Comparison of ENCODE assay signal across 1 cellular context in genomic region chr1:156600733-156601121, GRCh38.
A peak's percentile ranks its signal among the peaks of the same experiment; 100 is the strongest.
TF ChIP-seq lines count a peak whose summit lies in the region.

No MANE protein-coding gene starts in this region.

TF ChIP-seq in HepG2, 621 proteins besides CTCF, POLR2A, EP300 and RAD21:
- no peak for TF ChIP-seq KDM2A (CRISPR knock-in tag; IDR thresholded peaks at IDR 0.05; ENCODE audit: borderline replicate concordance, low read depth)
- TF ChIP-seq ZBTB8A (CRISPR knock-in tag; IDR thresholded peaks at IDR 0.05; ENCODE audit: borderline replicate concordance, low read depth) = peak; percentile 45; the same call in 1 of the 2 replicates
- peak; percentile 15; the same call in 1 of the 2 replicates for TF ChIP-seq ZNF343 (CRISPR knock-in tag; IDR thresholded peaks at IDR 0.05)
- TF ChIP-seq NR2C2 (CRISPR knock-in tag; IDR thresholded peaks at IDR 0.05; ENCODE audit: borderline replicate concordance) = 0 out of 2 replicates have a peak, but pooled peaks have one; percentile 1
- TF ChIP-seq, protein P1, sequence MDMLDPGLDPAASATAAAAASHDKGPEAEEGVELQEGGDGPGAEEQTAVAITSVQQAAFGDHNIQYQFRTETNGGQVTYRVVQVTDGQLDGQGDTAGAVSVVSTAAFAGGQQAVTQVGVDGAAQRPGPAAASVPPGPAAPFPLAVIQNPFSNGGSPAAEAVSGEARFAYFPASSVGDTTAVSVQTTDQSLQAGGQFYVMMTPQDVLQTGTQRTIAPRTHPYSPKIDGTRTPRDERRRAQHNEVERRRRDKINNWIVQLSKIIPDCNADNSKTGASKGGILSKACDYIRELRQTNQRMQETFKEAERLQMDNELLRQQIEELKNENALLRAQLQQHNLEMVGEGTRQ (IDR thresholded peaks at IDR 0.05; ENCODE audit: low read depth, low read length) = no peak
- TF ChIP-seq, protein P1 (CRISPR knock-in tag; IDR thresholded peaks at IDR 0.05; ENCODE audit: borderline replicate concordance) = no peak
- no peak for TF ChIP-seq THYN1 (CRISPR knock-in tag; IDR thresholded peaks at IDR 0.05; ENCODE audit: borderline replicate concordance, low read depth)
- TF ChIP-seq HOXA5 (CRISPR knock-in tag; IDR thresholded peaks at IDR 0.05) = 0 out of 2 replicates have a peak, but pooled peaks have one; percentile 10
- TF ChIP-seq, protein P2, sequence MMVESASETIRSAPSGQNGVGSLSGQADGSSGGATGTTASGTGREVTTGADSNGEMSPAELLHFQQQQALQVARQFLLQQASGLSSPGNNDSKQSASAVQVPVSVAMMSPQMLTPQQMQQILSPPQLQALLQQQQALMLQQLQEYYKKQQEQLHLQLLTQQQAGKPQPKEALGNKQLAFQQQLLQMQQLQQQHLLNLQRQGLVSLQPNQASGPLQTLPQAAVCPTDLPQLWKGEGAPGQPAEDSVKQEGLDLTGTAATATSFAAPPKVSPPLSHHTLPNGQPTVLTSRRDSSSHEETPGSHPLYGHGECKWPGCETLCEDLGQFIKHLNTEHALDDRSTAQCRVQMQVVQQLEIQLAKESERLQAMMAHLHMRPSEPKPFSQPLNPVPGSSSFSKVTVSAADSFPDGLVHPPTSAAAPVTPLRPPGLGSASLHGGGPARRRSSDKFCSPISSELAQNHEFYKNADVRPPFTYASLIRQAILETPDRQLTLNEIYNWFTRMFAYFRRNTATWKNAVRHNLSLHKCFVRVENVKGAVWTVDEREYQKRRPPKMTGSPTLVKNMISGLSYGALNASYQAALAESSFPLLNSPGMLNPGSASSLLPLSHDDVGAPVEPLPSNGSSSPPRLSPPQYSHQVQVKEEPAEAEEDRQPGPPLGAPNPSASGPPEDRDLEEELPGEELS (CRISPR knock-in tag; IDR thresholded peaks at IDR 0.05) = no peak
- TF ChIP-seq ZNF879 (CRISPR knock-in tag; IDR thresholded peaks at IDR 0.05) = no peak
- TF ChIP-seq REL (CRISPR knock-in tag; conservative IDR thresholded peaks at IDR 0.05) = 0 out of 2 replicates have a peak, but pooled peaks have one; percentile 48
- peak; percentile 57; the same call in 1 of the 2 replicates for TF ChIP-seq ARID2 (CRISPR knock-in tag; IDR thresholded peaks at IDR 0.05; ENCODE audit: borderline replicate concordance)
- TF ChIP-seq ZBTB42 (CRISPR knock-in tag; IDR thresholded peaks at IDR 0.05) = peak; percentile 42; the same call in 1 of the 2 replicates
- TF ChIP-seq ZNF704 (CRISPR knock-in tag; IDR thresholded peaks at IDR 0.05; ENCODE audit: borderline replicate concordance) = 0 out of 2 replicates have a peak, but pooled peaks have one; percentile 10
- 0 out of 2 replicates have a peak, but pooled peaks have one; percentile 10 for TF ChIP-seq ZNF101 (CRISPR knock-in tag; IDR thresholded peaks at IDR 0.05; ENCODE audit: borderline replicate concordance, low read depth)
